24 cellular contexts compared by ENCODE assay signal in the genomic region with DNA sequence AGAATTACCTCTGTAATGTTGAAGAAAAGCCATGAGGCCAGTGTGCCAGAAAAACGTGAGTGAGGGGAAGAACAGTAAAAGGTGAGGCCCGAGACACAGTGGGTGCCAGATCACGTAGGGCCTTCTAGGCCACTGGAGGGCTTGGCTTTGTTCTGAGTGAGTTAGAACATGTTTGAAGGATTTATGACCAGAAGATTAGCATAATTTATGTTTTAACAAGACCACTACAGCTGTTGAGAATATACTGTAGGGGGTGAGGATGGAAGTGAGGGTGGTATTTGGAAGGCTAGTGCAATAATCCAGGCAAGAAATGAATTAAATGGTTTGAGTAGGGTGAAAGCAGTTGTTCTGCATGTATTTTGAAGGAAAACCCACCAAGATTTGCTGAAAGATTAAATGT. TPM values are rescaled to one million over a fixed set of nuclear protein-coding genes. Genes with fewer than 3 reads are reported as not detected.
DNase-seq lines count a peak whose midpoint lies in the region; ATAC-seq and TF ChIP-seq lines count a peak whose summit lies in the region.
"Had no signal": no experiment of that assay in that cellular context is flagged by ENCODE, and none has a peak within 500 bp of the region (broad histone marks: within the 10 kb centered on the region; RNA-seq: fewer than 3 reads in every experiment).

No MANE protein-coding gene starts in this region.

- H3K27ac Mint-ChIP-seq in activated CD4-positive, alpha-beta T cell treated with anti-CD3 and anti-CD28 coated beads, Interleukin-2, amount 10 ng/mL, durations not matched to agents 24 days and 14 days, result peak overlapping the region; percentile 67
- H3K27ac Mint-ChIP-seq in CD14-positive monocyte, result peak overlapping the region in 6 of 7 donors; percentile 4 to 44 (median 18)
- peak overlapping the region; percentile 43 for H3K27ac Mint-ChIP-seq in activated CD8-positive, alpha-beta T cell treated with anti-CD3 and anti-CD28 coated beads, Interleukin-2, amount 10 ng/mL, durations not matched to agents 7 days and 5 days
- peak overlapping the region in 8 of 9 donors; percentile 40 to 83 (median 62) for H3K27ac Mint-ChIP-seq in naive thymus-derived CD4-positive, alpha-beta T cell

- CTCF ChIA-PET in activated CD8-positive, alpha-beta T cell treated with anti-CD3 and anti-CD28 coated beads, Interleukin-2, amount 10 ng/mL, durations not matched to agents 7 days and 5 days (lab: Charles Lee), result no interaction called here
- CTCF ChIA-PET in naive thymus-derived CD4-positive, alpha-beta T cell (lab: Charles Lee), result no interaction called here

- H3K4me1 Mint-ChIP-seq in activated CD4-positive, alpha-beta T cell treated with anti-CD3 and anti-CD28 coated beads, Interleukin-2, amount 10 ng/mL, durations not matched to agents 24 days and 14 days, result peaks cover 64% of the 10 kb centered on the region
- peaks cover 66% of the 10 kb centered on the region for H3K4me1 Mint-ChIP-seq in CD14-positive monocyte
- H3K4me1 Mint-ChIP-seq in activated CD8-positive, alpha-beta T cell treated with anti-CD3 and anti-CD28 coated beads, Interleukin-2, amount 10 ng/mL, durations not matched to agents 7 days and 5 days (ENCODE audit: low read depth), result peaks cover 53% of the 10 kb centered on the region
- peaks cover 35 to 94% (median 84%) of the 10 kb centered on the region in 7 donors for H3K4me1 Mint-ChIP-seq in naive thymus-derived CD4-positive, alpha-beta T cell

- peaks cover 82% of the 10 kb centered on the region for H3K36me3 Mint-ChIP-seq in activated CD4-positive, alpha-beta T cell treated with anti-CD3 and anti-CD28 coated beads, Interleukin-2, amount 10 ng/mL, durations not matched to agents 24 days and 14 days (ENCODE audit: low read depth)
- peaks cover 49 to 63% of the 10 kb centered on the region in 2 donors for H3K36me3 Mint-ChIP-seq in CD14-positive monocyte
- H3K36me3 Mint-ChIP-seq in activated CD8-positive, alpha-beta T cell treated with anti-CD3 and anti-CD28 coated beads, Interleukin-2, amount 10 ng/mL, durations not matched to agents 7 days and 5 days (ENCODE audit: low read depth), result peaks cover 76% of the 10 kb centered on the region
- H3K36me3 Mint-ChIP-seq in naive thymus-derived CD4-positive, alpha-beta T cell, result peaks cover 32 to 60% (median 51%) of the 10 kb centered on the region in 5 donors

- no peak for TF ChIP-seq CTCF in CD14-positive monocyte (IDR thresholded peaks at IDR 0.05)

- DNase-seq in activated CD4-positive, alpha-beta T cell treated with anti-CD3 and anti-CD28 coated beads, Interleukin-2, amount 10 ng/mL, durations not matched to agents 24 days and 14 days, result no peak
- DNase-seq in activated CD4-positive, alpha-beta T cell treated with anti-CD3 and anti-CD28 coated beads, Interleukin-2, amount 50 U/mL, for 1 hour, result no peak
- DNase-seq in CD14-positive monocyte (ENCODE audit: low spot score) (no peak), NCI-H345 treated with DMSO at 0.1 percent for 48 hours (lab: John Stamatoyannopoulos, UW; ENCODE audit: unreplicated experiment) (no peak)
- DNase-seq in activated CD8-positive, alpha-beta T cell treated with anti-CD3 and anti-CD28 coated beads, Interleukin-2, amount 10 ng/mL, durations not matched to agents 7 days and 5 days, result no peak
- no peak for DNase-seq in naive thymus-derived CD4-positive, alpha-beta T cell
- DNase-seq: brain microvascular endothelial cell; effector CD8-positive, alpha-beta T cell; EL; heart left ventricle; mammary epithelial cell; NCI-H1092; NCI-H1930; NCI-H226; NCI-H774; stimulated activated CD4-positive, alpha-beta T cell treated with anti-CD3 and anti-CD28 coated beads, Interleukin-15, amount 100 ng/mL, for 24 hours; trophoblast cell; WERI-Rb-1 had no signal

- H3K4me1 ChIP-seq in naive thymus-derived CD4-positive, alpha-beta T cell (ENCODE audit: control insufficient read depth in 2 of 2, insufficient read depth in 2 of 2, low read length in 2 of 2), result peaks cover 17 to 27% of the 10 kb centered on the region in 2 donors
- H3K4me1 ChIP-seq: prostate gland had no signal

- intact Hi-C loops in activated CD4-positive, alpha-beta T cell treated with anti-CD3 and anti-CD28 coated beads, Interleukin-2, amount 10 ng/mL, durations not matched to agents 24 days and 14 days (cut with micrococcal nuclease), result no loop called here
- intact Hi-C loops in CD14-positive monocyte (cut with micrococcal nuclease), result no loop called here
- intact Hi-C loops in naive thymus-derived CD4-positive, alpha-beta T cell (cut with micrococcal nuclease), result no loop called here

- H3K4me3 Mint-ChIP-seq in activated CD4-positive, alpha-beta T cell treated with anti-CD3 and anti-CD28 coated beads, Interleukin-2, amount 10 ng/mL, durations not matched to agents 24 days and 14 days, result no peak overlapping the region
- no peak overlapping the region for H3K4me3 Mint-ChIP-seq in CD14-positive monocyte
- no peak overlapping the region for H3K4me3 Mint-ChIP-seq in activated CD8-positive, alpha-beta T cell treated with anti-CD3 and anti-CD28 coated beads, Interleukin-2, amount 10 ng/mL, durations not matched to agents 7 days and 5 days
- no peak overlapping the region for H3K4me3 Mint-ChIP-seq in naive thymus-derived CD4-positive, alpha-beta T cell
- H3K4me3 Mint-ChIP-seq: B cell had no signal

- H3K9me3 ChIP-seq in naive thymus-derived CD4-positive, alpha-beta T cell (ENCODE audit: control insufficient read depth in 2 of 3, low read length in 3 of 3), result no peaks in the 10 kb centered on the region
- H3K9me3 ChIP-seq: A549, heart left ventricle, prostate gland had no signal

- no peaks in the 10 kb centered on the region for H3K27me3 Mint-ChIP-seq in activated CD4-positive, alpha-beta T cell treated with anti-CD3 and anti-CD28 coated beads, Interleukin-2, amount 10 ng/mL, durations not matched to agents 24 days and 14 days
- no peaks in the 10 kb centered on the region for H3K27me3 Mint-ChIP-seq in CD14-positive monocyte (ENCODE audit: low read depth in 3 of 3)
- no peaks in the 10 kb centered on the region for H3K27me3 Mint-ChIP-seq in activated CD8-positive, alpha-beta T cell treated with anti-CD3 and anti-CD28 coated beads, Interleukin-2, amount 10 ng/mL, durations not matched to agents 7 days and 5 days (ENCODE audit: low read depth)
- no peaks in the 10 kb centered on the region for H3K27me3 Mint-ChIP-seq in naive thymus-derived CD4-positive, alpha-beta T cell
- H3K27me3 Mint-ChIP-seq: B cell had no signal

- no peak overlapping the region for H3K27ac ChIP-seq in naive thymus-derived CD4-positive, alpha-beta T cell (ENCODE audit: low read depth, low read length)
- H3K27ac ChIP-seq: A549, brain microvascular endothelial cell, heart left ventricle, prostate gland, SK-N-MC, WERI-Rb-1 had no signal

- no peak for ATAC-seq in activated CD8-positive, alpha-beta T cell treated with anti-CD3 and anti-CD28 coated beads, Interleukin-2, amount 10 ng/mL, durations not matched to agents 7 days and 5 days
- no peak for ATAC-seq in naive thymus-derived CD4-positive, alpha-beta T cell
- ATAC-seq in GM19455 (IDR thresholded peaks at IDR 0.05; ENCODE audit: unreplicated experiment), result no peak
- no peak for ATAC-seq in HG03439 (IDR thresholded peaks at IDR 0.05; ENCODE audit: unreplicated experiment)
- ATAC-seq: A549, heart left ventricle had no signal

- H3K27me3 ChIP-seq in naive thymus-derived CD4-positive, alpha-beta T cell (ENCODE audit: control insufficient read depth in 2 of 2, insufficient read depth in 2 of 2, low read length in 2 of 2), result no peaks in the 10 kb centered on the region
- H3K27me3 ChIP-seq: brain microvascular endothelial cell, heart left ventricle had no signal

- no peak overlapping the region for H3K4me3 ChIP-seq in naive thymus-derived CD4-positive, alpha-beta T cell (ENCODE audit: low read length)
- H3K4me3 ChIP-seq: A549, heart left ventricle, prostate gland, SK-N-MC had no signal

- POLR2A ChIA-PET in activated CD8-positive, alpha-beta T cell treated with anti-CD3 and anti-CD28 coated beads, Interleukin-2, amount 10 ng/mL, durations not matched to agents 7 days and 5 days (lab: Charles Lee), result no interaction called here
- POLR2A ChIA-PET in naive thymus-derived CD4-positive, alpha-beta T cell (lab: Charles Lee), result no interaction called here

- peaks cover 14% of the 10 kb centered on the region for H3K9me3 Mint-ChIP-seq in activated CD4-positive, alpha-beta T cell treated with anti-CD3 and anti-CD28 coated beads, Interleukin-2, amount 10 ng/mL, durations not matched to agents 24 days and 14 days
- no peaks in the 10 kb centered on the region for H3K9me3 Mint-ChIP-seq in CD14-positive monocyte
- H3K9me3 Mint-ChIP-seq in activated CD8-positive, alpha-beta T cell treated with anti-CD3 and anti-CD28 coated beads, Interleukin-2, amount 10 ng/mL, durations not matched to agents 7 days and 5 days (ENCODE audit: insufficient read depth), result no peaks in the 10 kb centered on the region
- peaks cover 0 to 6% (median 0%) of the 10 kb centered on the region in 11 donors for H3K9me3 Mint-ChIP-seq in naive thymus-derived CD4-positive, alpha-beta T cell

- H3K36me3 ChIP-seq in naive thymus-derived CD4-positive, alpha-beta T cell (ENCODE audit: control insufficient read depth in 2 of 3, insufficient read depth in 3 of 3, low read length in 3 of 3), result peaks cover 0 to 31% (median 12%) of the 10 kb centered on the region in 3 experiments
- H3K36me3 ChIP-seq: brain microvascular endothelial cell, prostate gland, WERI-Rb-1 had no signal

RNA-seq across cellular contexts. Expression of a gene that starts 56.3 kb away (rescaled TPM):
- 73.1 and 74.0 TPM in 2 replicates for total RNA-seq in activated CD4-positive, alpha-beta T cell treated with anti-CD3 and anti-CD28 coated beads, Interleukin-2, amount 10 ng/mL, durations not matched to agents 24 days and 14 days
- 10 to 100 TPM; 13.0 to 18.6 TPM for polyA plus RNA-seq in CD14-positive monocyte
- 10 to 100 TPM; 32.9 to 35.0 TPM for total RNA-seq in activated CD8-positive, alpha-beta T cell treated with anti-CD3 and anti-CD28 coated beads, Interleukin-2, amount 10 ng/mL, durations not matched to agents 7 days and 5 days
- total RNA-seq in naive thymus-derived CD4-positive, alpha-beta T cell, result 10 to 100 TPM; 27.1 to 50.5 (median 46.6) TPM
- 10 to 100 TPM; 14.3 to 16.6 TPM for polyA plus RNA-seq in naive thymus-derived CD4-positive, alpha-beta T cell
